7 cellular contexts compared by ENCODE assay signal in genomic region chr3:184357248-184358139, GRCh38. TPM values are rescaled to one million over a fixed set of nuclear protein-coding genes. Genes with fewer than 3 reads are reported as not detected.
"Had no signal": no experiment of that assay in that cellular context is flagged by ENCODE, and none has a peak within 500 bp of the region (broad histone marks: within the 10 kb centered on the region; RNA-seq: fewer than 3 reads in every experiment).

No MANE protein-coding gene starts in this region.

- H3K4me3 ChIP-seq: GM23248 had no signal

- H2AFZ ChIP-seq: GM23248 had no signal

- FAIRE-seq: HTR-8/SVneo had no signal

- H3K27ac ChIP-seq: GM23248 had no signal

- H3K9ac ChIP-seq: GM23248 had no signal

- DNase-seq: GM23248, GOT3, H7, HCEC 1CT, IMR-90, KBM-7 had no signal

RNA-seq across cellular contexts. Expression of gene THPO, which starts 20.5 kb away (rescaled TPM):
- total RNA-seq: GM23248, IMR-90 had no signal
- polyA plus RNA-seq: GM23248, IMR-90 had no signal
